In genomic region chr15:62390793-62391543, GRCh38 we compare ENCODE assay signal across 8 cellular contexts. TPM values are rescaled to one million over a fixed set of nuclear protein-coding genes. Genes with fewer than 3 reads are reported as not detected.
DNase-seq lines count a peak whose midpoint lies in the region; ATAC-seq and TF ChIP-seq lines count a peak whose summit lies in the region.

No MANE protein-coding gene starts in this region.

- H3K4me3 ChIP-seq in kidney epithelial cell (ENCODE audit: low read depth, low read length): peak overlapping the region; percentile 100

- peak; percentile 66 for DNase-seq in activated effector memory CD4-positive, alpha-beta T cell treated with anti-CD3 and anti-CD28 coated beads, Interleukin-2, amount 50 U/mL, for 16 hours
- DNase-seq in activated effector memory CD4-positive, alpha-beta T cell treated with Interleukin-2 at 50 U/mL for 16 hours: no peak
- DNase-seq in T1000 (lab: John Stamatoyannopoulos, UW): peak; percentile 31
- peak; percentile 35 for DNase-seq in cerebellum (ENCODE audit: low spot score)
- no peak for DNase-seq in kidney epithelial cell (ENCODE audit: low read depth)
- DNase-seq in stimulated activated CD4-positive, alpha-beta T cell treated with anti-CD3 and anti-CD28 coated beads, Interleukin-12 subunit alpha, Interleukin-12 subunit beta, amount 100 ng/mL, for 24 hours (ENCODE audit: low read depth in 2 of 2): peak; percentile 2 to 21
- DNase-seq in GOT3 (lab: John Stamatoyannopoulos, UW): no peak

- H3K27me3 ChIP-seq in kidney epithelial cell (ENCODE audit: control insufficient read depth, insufficient read depth, low read length): no peaks in the 10 kb centered on the region

- no peaks in the 10 kb centered on the region for H3K36me3 ChIP-seq in kidney epithelial cell (ENCODE audit: control insufficient read depth, insufficient read depth, low read length)

- ATAC-seq in HG03442 (IDR thresholded peaks at IDR 0.05; ENCODE audit: unreplicated experiment): peak; percentile 14

- peak; percentile 3 for TF ChIP-seq CTCF in kidney epithelial cell (IDR thresholded peaks at IDR 0.05; ENCODE audit: insufficient read depth, low read length, poor library complexity, severe bottlenecking)

RNA-seq across cellular contexts. Expression of gene TLN2, which starts 0.6 kb away (rescaled TPM):
- total RNA-seq in cerebellum (33.1 TPM), kidney epithelial cell (12.7 TPM in 2 replicates)

Comparison
In these comparisons a context has a peak if more than half of its experiments do, and no peak if none do; other contexts are left out.
1. DNase-seq: peak in activated effector memory CD4-positive, alpha-beta T cell treated with anti-CD3 and anti-CD28 coated beads, Interleukin-2, amount 50 U/mL, for 16 hours (single experiment), T1000 (single experiment), cerebellum (single experiment) and stimulated activated CD4-positive, alpha-beta T cell treated with anti-CD3 and anti-CD28 coated beads, Interleukin-12 subunit alpha, Interleukin-12 subunit beta, amount 100 ng/mL, for 24 hours (2 of 2); none in activated effector memory CD4-positive, alpha-beta T cell treated with Interleukin-2 at 50 U/mL for 16 hours (single experiment), kidney epithelial cell (single experiment) and GOT3 (single experiment).